In genomic region chr7:131159961-131160361, GRCh38 we compare ENCODE assay signal across 17 cellular contexts.
DNase-seq lines count a peak whose midpoint lies in the region; ATAC-seq and TF ChIP-seq lines count a peak whose summit lies in the region.
"Had no signal": no experiment of that assay in that cellular context is flagged by ENCODE, and none has a peak within 500 bp of the region (broad histone marks: within the 10 kb centered on the region; RNA-seq: fewer than 3 reads in every experiment).

No MANE protein-coding gene starts in this region.

- H3K27ac Mint-ChIP-seq in activated T-helper 2 cell treated with anti-CD3 and anti-CD28 coated beads, Interferon-gamma antibody, Interleukin-2, Interleukin-4, amounts not matched to agents 10 μg/mL and 5 μg/mL and 100 μg/mL, durations not matched to agents 14 hours and 24 hours and 36 hours, result no peak overlapping the region
- H3K27ac Mint-ChIP-seq: activated CD4-positive, alpha-beta memory T cell treated with anti-CD3 and anti-CD28 coated beads for 36 hours; activated T-cell treated with anti-CD3 and anti-CD28 coated beads, Interleukin-2, amount 50 U/mL, for 72 hours; stimulated activated memory B cell treated with anti-CD40 and anti-IgM and Interleukin-4, amounts not matched to agents 10 μg/mL and 1 μg/mL and 100 μg/mL, for 72 hours had no signal

- no peaks in the 10 kb centered on the region for H3K4me1 Mint-ChIP-seq in activated T-helper 2 cell treated with anti-CD3 and anti-CD28 coated beads, Interferon-gamma antibody, Interleukin-2, Interleukin-4, amounts not matched to agents 10 μg/mL and 5 μg/mL and 100 μg/mL, durations not matched to agents 14 hours and 24 hours and 36 hours (ENCODE audit: low read depth)
- H3K4me1 Mint-ChIP-seq: stimulated activated memory B cell treated with anti-CD40 and anti-IgM and Interleukin-4, amounts not matched to agents 10 μg/mL and 1 μg/mL and 100 μg/mL, for 72 hours had no signal

- no peaks in the 10 kb centered on the region for H3K9me3 Mint-ChIP-seq in activated T-helper 2 cell treated with anti-CD3 and anti-CD28 coated beads, Interferon-gamma antibody, Interleukin-2, Interleukin-4, amounts not matched to agents 10 μg/mL and 5 μg/mL and 100 μg/mL, durations not matched to agents 14 hours and 24 hours and 36 hours
- H3K9me3 Mint-ChIP-seq: activated CD4-positive, alpha-beta memory T cell treated with anti-CD3 and anti-CD28 coated beads for 36 hours; activated T-cell treated with anti-CD3 and anti-CD28 coated beads, Interleukin-2, amount 50 U/mL, for 72 hours; stimulated activated memory B cell treated with anti-CD40 and anti-IgM and Interleukin-4, amounts not matched to agents 10 μg/mL and 1 μg/mL and 100 μg/mL, for 72 hours had no signal

- no peaks in the 10 kb centered on the region for H3K4me1 ChIP-seq in upper lobe of left lung
- H3K4me1 ChIP-seq: pancreas had no signal

- no peak overlapping the region for H3K4me3 ChIP-seq in choroid plexus epithelial cell (ENCODE audit: low read depth, low read length)
- H3K4me3 ChIP-seq in upper lobe of left lung, result no peak overlapping the region
- H3K4me3 ChIP-seq: pancreas, SK-N-MC had no signal

- no peak for TF ChIP-seq POLR2A in upper lobe of left lung (IDR thresholded peaks at IDR 0.05)

- TF ChIP-seq EP300 in upper lobe of left lung (IDR thresholded peaks at IDR 0.05), result no peak

- H3K27ac ChIP-seq in upper lobe of left lung, result no peak overlapping the region
- H3K27ac ChIP-seq: pancreas, SK-N-MC had no signal

- TF ChIP-seq CTCF in choroid plexus epithelial cell (conservative IDR thresholded peaks at IDR 0.05; ENCODE audit: low read depth, low read length) (no peak), upper lobe of left lung (IDR thresholded peaks at IDR 0.05) (no peak)

- H3K4me3 Mint-ChIP-seq in activated T-helper 2 cell treated with anti-CD3 and anti-CD28 coated beads, Interferon-gamma antibody, Interleukin-2, Interleukin-4, amounts not matched to agents 10 μg/mL and 5 μg/mL and 100 μg/mL, durations not matched to agents 14 hours and 24 hours and 36 hours (ENCODE audit: low read depth), result no peak overlapping the region
- H3K4me3 Mint-ChIP-seq: activated CD4-positive, alpha-beta memory T cell treated with anti-CD3 and anti-CD28 coated beads for 36 hours; activated T-cell treated with anti-CD3 and anti-CD28 coated beads, Interleukin-2, amount 50 U/mL, for 72 hours; stimulated activated memory B cell treated with anti-CD40 and anti-IgM and Interleukin-4, amounts not matched to agents 10 μg/mL and 1 μg/mL and 100 μg/mL, for 72 hours had no signal

- no peaks in the 10 kb centered on the region for H3K36me3 ChIP-seq in upper lobe of left lung
- H3K36me3 ChIP-seq: pancreas had no signal

- ATAC-seq in HG03432 (IDR thresholded peaks at IDR 0.05; ENCODE audit: unreplicated experiment), result no peak
- ATAC-seq in upper lobe of left lung (ENCODE audit: low FRiP score in 2 of 2), result no peak
- no peak for ATAC-seq in HG03342 (IDR thresholded peaks at IDR 0.05; ENCODE audit: unreplicated experiment)
- ATAC-seq: activated T-cell treated with anti-CD3 and anti-CD28 coated beads, Interleukin-2, amount 50 U/mL, for 72 hours; pancreas; stimulated activated memory B cell treated with anti-CD40 and anti-IgM and Interleukin-4, amounts not matched to agents 10 μg/mL and 1 μg/mL and 100 μg/mL, for 72 hours had no signal

- DNase-seq in HT1080 (ENCODE audit: low read depth) (peak; percentile 61), NCI-H69 (lab: John Stamatoyannopoulos, UW) (peak; percentile 28), choroid plexus epithelial cell (ENCODE audit: low read depth) (peak; percentile 55), putamen (ENCODE audit: low spot score) (peak; percentile 21), upper lobe of left lung (no peak)
- DNase-seq in activated T-helper 2 cell treated with anti-CD3 and anti-CD28 coated beads, Interferon-gamma antibody, Interleukin-2, Interleukin-4, amounts not matched to agents 10 μg/mL and 5 μg/mL and 100 μg/mL, durations not matched to agents 14 hours and 24 hours and 36 hours (ENCODE audit: low spot score), result no peak
- DNase-seq: activated CD4-positive, alpha-beta memory T cell treated with anti-CD3 and anti-CD28 coated beads for 36 hours; activated T-cell treated with anti-CD3 and anti-CD28 coated beads, Interleukin-2, amount 50 U/mL, for 72 hours; DMS79; erythroblast; GOT3; pancreas; trophoblast cell had no signal

- WGBS in upper lobe of left lung, 2 donors, result 77 to 80% methylated on average over 2 of the region's 2 CpGs

- no peaks in the 10 kb centered on the region for H3K27me3 Mint-ChIP-seq in activated T-helper 2 cell treated with anti-CD3 and anti-CD28 coated beads, Interferon-gamma antibody, Interleukin-2, Interleukin-4, amounts not matched to agents 10 μg/mL and 5 μg/mL and 100 μg/mL, durations not matched to agents 14 hours and 24 hours and 36 hours (ENCODE audit: low read depth)
- H3K27me3 Mint-ChIP-seq: activated CD4-positive, alpha-beta memory T cell treated with anti-CD3 and anti-CD28 coated beads for 36 hours; stimulated activated memory B cell treated with anti-CD40 and anti-IgM and Interleukin-4, amounts not matched to agents 10 μg/mL and 1 μg/mL and 100 μg/mL, for 72 hours had no signal

- no peaks in the 10 kb centered on the region for H3K9me3 ChIP-seq in upper lobe of left lung
- H3K9me3 ChIP-seq: pancreas had no signal

- no peaks in the 10 kb centered on the region for H3K27me3 ChIP-seq in upper lobe of left lung
- H3K27me3 ChIP-seq: pancreas had no signal

- intact Hi-C loops in activated T-helper 2 cell treated with anti-CD3 and anti-CD28 coated beads, Interferon-gamma antibody, Interleukin-2, Interleukin-4, amounts not matched to agents 10 μg/mL and 5 μg/mL and 100 μg/mL, durations not matched to agents 14 hours and 24 hours and 36 hours (cut with micrococcal nuclease), result no loop called here

- H3K36me3 Mint-ChIP-seq in activated T-helper 2 cell treated with anti-CD3 and anti-CD28 coated beads, Interferon-gamma antibody, Interleukin-2, Interleukin-4, amounts not matched to agents 10 μg/mL and 5 μg/mL and 100 μg/mL, durations not matched to agents 14 hours and 24 hours and 36 hours (ENCODE audit: low read depth), result no peaks in the 10 kb centered on the region
- H3K36me3 Mint-ChIP-seq: activated CD4-positive, alpha-beta memory T cell treated with anti-CD3 and anti-CD28 coated beads for 36 hours; stimulated activated memory B cell treated with anti-CD40 and anti-IgM and Interleukin-4, amounts not matched to agents 10 μg/mL and 1 μg/mL and 100 μg/mL, for 72 hours had no signal

Comparison
In these comparisons a context has a peak if more than half of its experiments do, and no peak if none do; other contexts are left out.
1. DNase-seq: peak in HT1080 (single experiment), NCI-H69 (single experiment), choroid plexus epithelial cell (single experiment) and putamen (single experiment); none in upper lobe of left lung (0 of 2) and activated T-helper 2 cell treated with anti-CD3 and anti-CD28 coated beads, Interferon-gamma antibody, Interleukin-2, Interleukin-4, amounts not matched to agents 10 μg/mL and 5 μg/mL and 100 μg/mL, durations not matched to agents 14 hours and 24 hours and 36 hours (single experiment).